ENCODE assay signal across 15 cellular contexts in the genomic region with DNA sequence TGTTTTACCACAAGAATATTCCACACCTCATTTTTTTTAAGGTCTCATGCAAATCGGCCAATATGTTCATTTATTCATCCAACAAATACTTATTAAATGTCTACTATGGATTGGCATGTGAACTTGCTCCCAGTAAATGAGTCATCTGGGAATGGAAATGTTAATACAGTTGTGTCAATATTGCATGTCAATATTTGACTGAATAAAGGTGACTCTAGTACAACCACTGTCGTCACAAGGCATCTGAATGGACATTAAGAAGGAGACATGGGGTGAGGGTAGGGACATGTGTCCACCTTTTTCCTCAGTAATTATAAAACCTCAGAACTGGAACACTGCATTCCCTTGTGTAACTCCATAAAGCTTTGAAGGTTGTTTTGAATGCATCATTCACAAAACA.
DNase-seq lines count a peak whose midpoint lies in the region; ATAC-seq, FAIRE-seq and TF ChIP-seq lines count a peak whose summit lies in the region.
"Had no signal": no experiment of that assay in that cellular context is flagged by ENCODE, and none has a peak within 500 bp of the region (broad histone marks: within the 10 kb centered on the region; RNA-seq: fewer than 3 reads in every experiment).

No MANE protein-coding gene starts in this region.

- no peak overlapping the region for H2AFZ ChIP-seq in SK-N-SH (ENCODE audit: low read depth)

- POLR2A ChIA-PET in SK-N-SH (lab: Yijun Ruan, JAX), result no interaction called here

- FAIRE-seq in D721Med (lab: Jason Lieb, UNC), result peak; percentile 41

- H3K9me3 ChIP-seq in RWPE2 (ENCODE audit: severe bottlenecking) (no peaks in the 10 kb centered on the region), liver (ENCODE audit: control insufficient read depth in 4 of 4, low read length in 3 of 4) (no peaks in the 10 kb centered on the region), SK-N-SH (no peaks in the 10 kb centered on the region)
- H3K9me3 ChIP-seq: BLaER1 had no signal

- H3K79me2 ChIP-seq in SK-N-SH (ENCODE audit: insufficient read depth), result no peaks in the 10 kb centered on the region

- H3K27ac ChIP-seq in RWPE2 (ENCODE audit: poor library complexity, severe bottlenecking), result no peak overlapping the region
- no peak overlapping the region for H3K27ac ChIP-seq in liver (ENCODE audit: low read depth in 1 of 2, low read length in 2 of 2)
- H3K27ac ChIP-seq in SK-N-SH (ENCODE audit: low read depth in 2 of 2, low read length in 1 of 2), result no peak overlapping the region
- H3K27ac ChIP-seq: BLaER1, SK-N-MC had no signal

- no peak for TF ChIP-seq EP300 in SK-N-SH (IDR thresholded peaks at IDR 0.05; ENCODE audit: borderline replicate concordance in 1 of 2, low read depth in 1 of 2, low read length in 1 of 2)

- H3K36me3 ChIP-seq in RWPE2 (ENCODE audit: low read depth) (no peaks in the 10 kb centered on the region), liver (ENCODE audit: control insufficient read depth in 4 of 4, insufficient read depth in 3 of 4, low read depth in 1 of 4, low read length in 3 of 4) (no peaks in the 10 kb centered on the region), SK-N-SH (replicated peaks in 1 of 2; ENCODE audit: control insufficient read depth in 1 of 2, insufficient read depth in 2 of 2, low read length in 1 of 2) (no peaks in the 10 kb centered on the region)
- H3K36me3 ChIP-seq: BLaER1 had no signal

- H3K27me3 ChIP-seq in RWPE2 (ENCODE audit: insufficient read depth, poor library complexity, severe bottlenecking) (no peaks in the 10 kb centered on the region), liver (ENCODE audit: control insufficient read depth in 4 of 4, insufficient read depth in 4 of 4, low read length in 3 of 4) (no peaks in the 10 kb centered on the region), SK-N-SH (ENCODE audit: insufficient read depth) (no peaks in the 10 kb centered on the region)
- H3K27me3 ChIP-seq: BLaER1 had no signal

- ATAC-seq in RWPE2 (ENCODE audit: low read depth) (peak; percentile 21; the same call in 1 of the 3 replicates), HG02870 (IDR thresholded peaks at IDR 0.05; ENCODE audit: unreplicated experiment) (no peak), HG03442 (IDR thresholded peaks at IDR 0.05; ENCODE audit: unreplicated experiment) (no peak)

- 26% methylated on average over 2 of the region's 2 CpGs for whole genome bisulfite sequencing in liver
- WGBS in SK-N-SH (ENCODE audit: low lambda C conversion rate), result 2% methylated on average over 2 of the region's 2 CpGs

- DNase-seq in D721Med (ENCODE audit: insufficient read length, low spot score), result no peak
- DNase-seq in LNCaP clone FGC (ENCODE audit: low read depth), result peak; percentile 85
- DNase-seq in RWPE2 (ENCODE audit: low spot score), result no peak
- DNase-seq in SK-N-SH, result no peak
- DNase-seq: CD8-positive, alpha-beta memory T cell; DMS 273 treated with DMSO at 0.1 percent for 48 hours; HCEC 1CT; NCI-H1436; NCI-H2107; RPMI8226 had no signal

- H3K4me2 ChIP-seq in SK-N-SH, result no peak overlapping the region

- no peak overlapping the region for H3K4me3 ChIP-seq in LNCaP clone FGC (ENCODE audit: low read depth, low read length)
- no peak overlapping the region for H3K4me3 ChIP-seq in RWPE2 (ENCODE audit: severe bottlenecking)
- no peak overlapping the region for H3K4me3 ChIP-seq in liver (ENCODE audit: low read depth in 1 of 3, low read length in 3 of 3)
- no peak overlapping the region for H3K4me3 ChIP-seq in SK-N-SH (ENCODE audit: low read depth in 2 of 2, low read length in 1 of 2)
- H3K4me3 ChIP-seq: BLaER1, SK-N-MC had no signal

- H4K20me1 ChIP-seq in SK-N-SH (ENCODE audit: insufficient read depth), result no peaks in the 10 kb centered on the region
- H4K20me1 ChIP-seq: BLaER1 had no signal

- TF ChIP-seq CTCF in D721Med (IDR thresholded peaks at IDR 0.05; ENCODE audit: insufficient read depth, missing control alignments) (no peak), LNCaP clone FGC (IDR thresholded peaks at IDR 0.05; ENCODE audit: control insufficient read depth, extremely low read depth, insufficient read depth) (no peak), RWPE2 (IDR thresholded peaks at IDR 0.05; ENCODE audit: poor library complexity, severe bottlenecking) (no peak), liver (IDR thresholded peaks at IDR 0.05; ENCODE audit: low read depth, low read length, missing input control) (no peak), SK-N-SH (IDR thresholded peaks at IDR 0.05) (no peak)

- no peaks in the 10 kb centered on the region for H3K4me1 ChIP-seq in RWPE2 (ENCODE audit: insufficient read depth, poor library complexity, severe bottlenecking)
- H3K4me1 ChIP-seq in liver (ENCODE audit: control insufficient read depth in 4 of 4, insufficient read depth in 4 of 4, low read length in 3 of 4), result no peaks in the 10 kb centered on the region
- H3K4me1 ChIP-seq in SK-N-SH (ENCODE audit: control insufficient read depth in 1 of 2, insufficient read depth in 2 of 2, low read depth in 1 of 2, low read length in 1 of 2), result no peaks in the 10 kb centered on the region
- H3K4me1 ChIP-seq: BLaER1 had no signal

- TF ChIP-seq RAD21 in liver (IDR thresholded peaks at IDR 0.05), result peak; percentile 49 to 53
- no peak for TF ChIP-seq RAD21 in SK-N-SH (IDR thresholded peaks at IDR 0.05; ENCODE audit: low read length)

- no peaks in the 10 kb centered on the region for H3K9me2 ChIP-seq in SK-N-SH

- CTCF ChIA-PET in SK-N-SH (lab: Yijun Ruan, JAX), result no interaction called here

- no peaks in the 10 kb centered on the region for H3F3A ChIP-seq in SK-N-SH (replicated peaks; ENCODE audit: insufficient read depth)

- H3K9ac ChIP-seq in liver (ENCODE audit: low read depth in 1 of 2, low read length in 2 of 2) (no peak overlapping the region), SK-N-SH (no peak overlapping the region)
- H3K9ac ChIP-seq: BLaER1 had no signal

TF ChIP-seq in liver, 16 proteins besides CTCF, POLR2A, EP300 and RAD21 (continues in another document):
- TF ChIP-seq TAF1 (conservative IDR thresholded peaks at IDR 0.05), result no peak
- peak; percentile 99 for TF ChIP-seq JUND (IDR thresholded peaks at IDR 0.05)
- TF ChIP-seq FOXA2 (IDR thresholded peaks at IDR 0.05), result peak; percentile 99
- TF ChIP-seq SP1 (IDR thresholded peaks at IDR 0.05), result peak; percentile 94
- TF ChIP-seq EGR1 (IDR thresholded peaks at IDR 0.05; ENCODE audit: low read depth in 2 of 2), result peak; percentile 63 to 88
- TF ChIP-seq NR2F2 (IDR thresholded peaks at IDR 0.05), result no peak
- TF ChIP-seq, protein P1, sequence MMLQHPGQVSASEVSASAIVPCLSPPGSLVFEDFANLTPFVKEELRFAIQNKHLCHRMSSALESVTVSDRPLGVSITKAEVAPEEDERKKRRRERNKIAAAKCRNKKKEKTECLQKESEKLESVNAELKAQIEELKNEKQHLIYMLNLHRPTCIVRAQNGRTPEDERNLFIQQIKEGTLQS (IDR thresholded peaks at IDR 0.05), result peak; percentile 98
- TF ChIP-seq MAX (IDR thresholded peaks at IDR 0.05), result peak; percentile 54
- peak; percentile 46 for TF ChIP-seq ZBTB33 (IDR thresholded peaks at IDR 0.05)
- TF ChIP-seq HNF4G (IDR thresholded peaks at IDR 0.05), result no peak

TF ChIP-seq in SK-N-SH, 30 proteins besides CTCF, POLR2A, EP300 and RAD21 (continues in another document):
- TF ChIP-seq EZH2phosphoT487 (IDR thresholded peaks at IDR 0.05; ENCODE audit: borderline replicate concordance, low read depth) (no peak), REST (IDR thresholded peaks at IDR 0.05; ENCODE audit: low read depth, low read length) (no peak), MEF2A (IDR thresholded peaks at IDR 0.05; ENCODE audit: borderline replicate concordance, low read depth) (no peak), GABPA (IDR thresholded peaks at IDR 0.05; ENCODE audit: low read depth) (no peak), USF1 (IDR thresholded peaks at IDR 0.05; ENCODE audit: borderline replicate concordance, low read depth) (no peak), FOXJ3 (CRISPR knock-in tag; IDR thresholded peaks at IDR 0.05) (no peak)
